In genomic region chr6:130365166-130366010, GRCh38 we compare ENCODE assay signal across 8 cellular contexts. TPM values are rescaled to one million over a fixed set of nuclear protein-coding genes. Genes with fewer than 3 reads are reported as not detected.
DNase-seq lines count a peak whose midpoint lies in the region; ATAC-seq and TF ChIP-seq lines count a peak whose summit lies in the region.

No MANE protein-coding gene starts in this region.

- 2% methylated on average over 54 of the region's 74 CpGs for WGBS in prostate gland

- H3K9me3 Mint-ChIP-seq in activated naive CD4-positive, alpha-beta T cell treated with anti-CD3 and anti-CD28 coated beads, Interleukin-2, amount 50 U/mL, for 72 hours: peaks cover 4 to 5% of the 10 kb centered on the region in 2 donors

- TF ChIP-seq CTCF in GM12872 (IDR thresholded peaks at IDR 0.05; ENCODE audit: insufficient read depth, low read depth, low read length) (peak; percentile 75), left ventricle myocardium inferior (IDR thresholded peaks at IDR 0.05; ENCODE audit: borderline replicate concordance) (peak; percentile 51), prostate gland (IDR thresholded peaks at IDR 0.05) (peak in 2 of 4 experiments; percentile 16 to 20)

- peaks cover 18% of the 10 kb centered on the region for H3K4me1 ChIP-seq in left ventricle myocardium inferior
- no peaks in the 10 kb centered on the region for H3K4me1 ChIP-seq in prostate gland (replicated peaks)

- H3K27ac ChIP-seq in left ventricle myocardium inferior (replicated peaks) (no peak overlapping the region), prostate gland (peak overlapping the region in 1 of 2 donors; percentile 41)

- no peaks in the 10 kb centered on the region for H3K9me3 ChIP-seq in left ventricle myocardium inferior (replicated peaks)
- no peaks in the 10 kb centered on the region for H3K9me3 ChIP-seq in prostate gland

- no peak for TF ChIP-seq POLR2A in prostate gland (IDR thresholded peaks at IDR 0.05)

- DNase-seq in SHP77 (lab: John Stamatoyannopoulos, UW) (peak; percentile 70 to 78), left ventricle myocardium inferior (peak; percentile 22), prostate gland (ENCODE audit: low spot score) (no peak), cerebellar nuclear complex (lab: John Stamatoyannopoulos, UW) (no peak), NCI-H526 treated with DMSO at 0.1 percent for 48 hours (lab: John Stamatoyannopoulos, UW) (no peak)
- DNase-seq in activated naive CD4-positive, alpha-beta T cell treated with anti-CD3 and anti-CD28 coated beads, Interleukin-2, amount 50 U/mL, for 72 hours (ENCODE audit: low spot score in 2 of 2): peak in 1 of 2 donors; percentile 68

- peaks cover under 1 to 7% of the 10 kb centered on the region in 2 donors for H3K36me3 Mint-ChIP-seq in activated naive CD4-positive, alpha-beta T cell treated with anti-CD3 and anti-CD28 coated beads, Interleukin-2, amount 50 U/mL, for 72 hours

- H3K27me3 ChIP-seq in left ventricle myocardium inferior (ENCODE audit: low read depth) (peaks cover 86% of the 10 kb centered on the region), prostate gland (replicated peaks; ENCODE audit: insufficient read depth) (peaks cover 6% of the 10 kb centered on the region)

- no peak overlapping the region for H3K27ac Mint-ChIP-seq in activated naive CD4-positive, alpha-beta T cell treated with anti-CD3 and anti-CD28 coated beads, Interleukin-2, amount 50 U/mL, for 72 hours

- intact Hi-C loops in left ventricle myocardium inferior (cut with micrococcal nuclease): no loop called here
- intact Hi-C loops in prostate gland (cut with DNase I): no loop called here

- peak; percentile 69 for ATAC-seq in HG02852 (IDR thresholded peaks at IDR 0.05; ENCODE audit: unreplicated experiment)
- ATAC-seq in activated naive CD4-positive, alpha-beta T cell treated with anti-CD3 and anti-CD28 coated beads, Interleukin-2, amount 50 U/mL, for 72 hours: peak; percentile 58 to 74

- H3K36me3 ChIP-seq in left ventricle myocardium inferior (no peaks in the 10 kb centered on the region), prostate gland (no peaks in the 10 kb centered on the region)

- H3K4me3 ChIP-seq in left ventricle myocardium inferior (peak overlapping the region; percentile 65), prostate gland (peak overlapping the region; percentile 26 to 35)

RNA-seq across cellular contexts. Expression of gene TMEM200A, which starts 0.4 kb away (rescaled TPM):
- under 1 TPM; 0.16 to 0.35 TPM for total RNA-seq in activated naive CD4-positive, alpha-beta T cell treated with anti-CD3 and anti-CD28 coated beads, Interleukin-2, amount 50 U/mL, for 72 hours
- total RNA-seq in left ventricle myocardium inferior: not detected
- total RNA-seq in prostate gland: 1 to 10 TPM in 1 of 2 donors, under 1 TPM in 1; 0.87 to 5.1 TPM

Comparison
In these comparisons a context has a peak if more than half of its experiments do, and no peak if none do; other contexts are left out.
1. DNase-seq: peak in SHP77 (2 of 2) and left ventricle myocardium inferior (single experiment); none in prostate gland (single experiment), cerebellar nuclear complex (0 of 2) and NCI-H526 treated with DMSO at 0.1 percent for 48 hours (single experiment).